Comparison of ENCODE assay signal across 4 cellular contexts in genomic region chr12:7186058-7186457, GRCh38. TPM values are rescaled to one million over a fixed set of nuclear protein-coding genes. Genes with fewer than 3 reads are reported as not detected.
"Had no signal": no experiment of that assay in that cellular context is flagged by ENCODE, and none has a peak within 500 bp of the region (broad histone marks: within the 10 kb centered on the region; RNA-seq: fewer than 3 reads in every experiment).

No MANE protein-coding gene starts in this region.

RNA-seq across cellular contexts. Expression of gene RBP5, which starts 57.4 kb away (rescaled TPM):
- total RNA-seq: activated CD4-positive, alpha-beta T cell treated with anti-CD3 and anti-CD28 coated beads for 36 hours; activated T-helper 2 cell treated with anti-CD3 and anti-CD28 coated beads, Interferon-gamma antibody, Interleukin-2, Interleukin-4, amounts not matched to agents 10 μg/mL and 5 μg/mL and 100 μg/mL, durations not matched to agents 14 hours and 24 hours and 36 hours; SK-MEL-5; T-helper 17 cell had no signal
